ENCODE assay signal across 16 cellular contexts in genomic region chr3:187450791-187451190, GRCh38.
"Had no signal": no experiment of that assay in that cellular context is flagged by ENCODE, and none has a peak within 500 bp of the region (broad histone marks: within the 10 kb centered on the region; RNA-seq: fewer than 3 reads in every experiment).

No MANE protein-coding gene starts in this region.

- DNase-seq: activated CD4-positive, alpha-beta T cell treated with anti-CD3 and anti-CD28 coated beads for 48 hours; activated CD8-positive, alpha-beta T cell treated with anti-CD3 and anti-CD28 coated beads for 36 hours; activated gamma-delta T cell; activated T-cell treated with anti-CD3 and anti-CD28 coated beads, Interleukin-2, amount 50 U/mL, for 48 hours; colonic mucosa; foreskin fibroblast; left cardiac atrium; lower lobe of right lung; naive B cell; sigmoid colon; spleen; T-helper 17 cell; upper lobe of right lung had no signal

- H3K9me3 Mint-ChIP-seq: activated CD8-positive, alpha-beta T cell treated with anti-CD3 and anti-CD28 coated beads for 36 hours; activated naive CD4-positive, alpha-beta T cell treated with anti-CD3 and anti-CD28 coated beads, Interleukin-2, amount 50 U/mL, for 72 hours; stimulated activated naive CD8-positive, alpha-beta T cell treated with anti-CD3 and anti-CD28 coated beads, Interleukin-15, Interleukin-2, amounts not matched to agents 100 ng/mL and 50 ng/mL, for 24 hours had no signal

- H3K27ac ChIP-seq: colonic mucosa, lower lobe of right lung, prostate gland, sigmoid colon, spleen, upper lobe of right lung had no signal

- H3K4me1 ChIP-seq: colonic mucosa, lower lobe of right lung, prostate gland, sigmoid colon, spleen, upper lobe of right lung had no signal

- H3K27me3 ChIP-seq: colonic mucosa, sigmoid colon, spleen, upper lobe of right lung had no signal

- H3K4me3 Mint-ChIP-seq: activated CD8-positive, alpha-beta T cell treated with anti-CD3 and anti-CD28 coated beads for 36 hours; naive B cell; stimulated activated naive CD8-positive, alpha-beta T cell treated with anti-CD3 and anti-CD28 coated beads, Interleukin-15, Interleukin-2, amounts not matched to agents 100 ng/mL and 50 ng/mL, for 24 hours; T-helper 17 cell had no signal

- H3K27ac Mint-ChIP-seq: activated CD8-positive, alpha-beta T cell treated with anti-CD3 and anti-CD28 coated beads for 36 hours; activated naive CD4-positive, alpha-beta T cell treated with anti-CD3 and anti-CD28 coated beads, Interleukin-2, amount 50 U/mL, for 72 hours; naive B cell; stimulated activated naive CD8-positive, alpha-beta T cell treated with anti-CD3 and anti-CD28 coated beads, Interleukin-15, Interleukin-2, amounts not matched to agents 100 ng/mL and 50 ng/mL, for 24 hours; T-helper 17 cell had no signal

- ATAC-seq: activated CD8-positive, alpha-beta T cell treated with anti-CD3 and anti-CD28 coated beads for 36 hours; activated naive CD4-positive, alpha-beta T cell treated with anti-CD3 and anti-CD28 coated beads, Interleukin-2, amount 50 U/mL, for 72 hours; left cardiac atrium; lower lobe of right lung; T-helper 17 cell; upper lobe of right lung had no signal

- H3K4me1 Mint-ChIP-seq: naive B cell, T-helper 17 cell had no signal

- H3K36me3 Mint-ChIP-seq: activated naive CD4-positive, alpha-beta T cell treated with anti-CD3 and anti-CD28 coated beads, Interleukin-2, amount 50 U/mL, for 72 hours; naive B cell had no signal

- H3K4me3 ChIP-seq: colonic mucosa, lower lobe of right lung, prostate gland, sigmoid colon, spleen, upper lobe of right lung had no signal

- H3K9me3 ChIP-seq: colonic mucosa, lower lobe of right lung, prostate gland, sigmoid colon, upper lobe of right lung had no signal

- H3K36me3 ChIP-seq: colonic mucosa, lower lobe of right lung, prostate gland, sigmoid colon, spleen, upper lobe of right lung had no signal
